In the genomic region with DNA sequence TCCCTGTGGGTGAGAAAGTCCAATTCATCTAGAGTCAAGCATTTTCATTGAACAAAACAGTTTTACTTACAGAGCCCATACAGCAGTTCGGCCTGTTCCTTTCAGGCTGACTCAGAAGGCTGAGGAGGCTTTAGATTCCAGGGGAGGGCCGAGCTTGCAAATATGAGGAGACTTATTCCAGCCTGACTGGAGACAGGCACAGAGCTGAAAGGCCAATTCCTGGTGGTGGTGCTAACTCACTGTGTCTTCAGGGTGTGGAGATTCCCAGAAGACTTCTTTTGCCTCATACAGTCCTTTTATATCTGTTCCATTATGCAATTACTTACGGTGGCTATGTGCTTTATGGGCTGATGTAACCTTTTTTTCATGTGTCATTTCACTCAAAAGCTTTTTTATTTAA, we compare ENCODE assay signal across 1 cellular context.
TF ChIP-seq lines count a peak whose summit lies in the region.

A gene with protein sequence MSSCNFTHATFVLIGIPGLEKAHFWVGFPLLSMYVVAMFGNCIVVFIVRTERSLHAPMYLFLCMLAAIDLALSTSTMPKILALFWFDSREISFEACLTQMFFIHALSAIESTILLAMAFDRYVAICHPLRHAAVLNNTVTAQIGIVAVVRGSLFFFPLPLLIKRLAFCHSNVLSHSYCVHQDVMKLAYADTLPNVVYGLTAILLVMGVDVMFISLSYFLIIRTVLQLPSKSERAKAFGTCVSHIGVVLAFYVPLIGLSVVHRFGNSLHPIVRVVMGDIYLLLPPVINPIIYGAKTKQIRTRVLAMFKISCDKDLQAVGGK (minus strand): TSS at position 271 of the 400 bp plus-strand sequence. CDS start 15,142 bp downstream, outside the sequence.

TF ChIP-seq in WTC11, 78 proteins besides CTCF, POLR2A, EP300 and RAD21 (continued from another document):
- TF ChIP-seq, protein P1, sequence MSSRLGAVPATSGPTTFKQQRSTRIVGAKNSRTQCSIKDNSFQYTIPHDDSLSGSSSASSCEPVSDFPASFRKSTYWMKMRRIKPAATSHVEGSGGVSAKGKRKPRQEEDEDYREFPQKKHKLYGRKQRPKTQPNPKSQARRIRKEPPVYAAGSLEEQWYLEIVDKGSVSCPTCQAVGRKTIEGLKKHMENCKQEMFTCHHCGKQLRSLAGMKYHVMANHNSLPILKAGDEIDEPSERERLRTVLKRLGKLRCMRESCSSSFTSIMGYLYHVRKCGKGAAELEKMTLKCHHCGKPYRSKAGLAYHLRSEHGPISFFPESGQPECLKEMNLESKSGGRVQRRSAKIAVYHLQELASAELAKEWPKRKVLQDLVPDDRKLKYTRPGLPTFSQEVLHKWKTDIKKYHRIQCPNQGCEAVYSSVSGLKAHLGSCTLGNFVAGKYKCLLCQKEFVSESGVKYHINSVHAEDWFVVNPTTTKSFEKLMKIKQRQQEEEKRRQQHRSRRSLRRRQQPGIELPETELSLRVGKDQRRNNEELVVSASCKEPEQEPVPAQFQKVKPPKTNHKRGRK (CRISPR knock-in tag; IDR thresholded peaks at IDR 0.05; ENCODE audit: borderline replicate concordance) = no peak
- TF ChIP-seq, protein P2, sequence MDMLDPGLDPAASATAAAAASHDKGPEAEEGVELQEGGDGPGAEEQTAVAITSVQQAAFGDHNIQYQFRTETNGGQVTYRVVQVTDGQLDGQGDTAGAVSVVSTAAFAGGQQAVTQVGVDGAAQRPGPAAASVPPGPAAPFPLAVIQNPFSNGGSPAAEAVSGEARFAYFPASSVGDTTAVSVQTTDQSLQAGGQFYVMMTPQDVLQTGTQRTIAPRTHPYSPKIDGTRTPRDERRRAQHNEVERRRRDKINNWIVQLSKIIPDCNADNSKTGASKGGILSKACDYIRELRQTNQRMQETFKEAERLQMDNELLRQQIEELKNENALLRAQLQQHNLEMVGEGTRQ (CRISPR knock-in tag; IDR thresholded peaks at IDR 0.05) = no peak
